ENCODE assay signal across 9 cellular contexts in genomic region chr12:123105427-123105826, GRCh38. TPM values are rescaled to one million over a fixed set of nuclear protein-coding genes. Genes with fewer than 3 reads are reported as not detected.
DNase-seq lines count a peak whose midpoint lies in the region; ATAC-seq, FAIRE-seq and TF ChIP-seq lines count a peak whose summit lies in the region.
"Had no signal": no experiment of that assay in that cellular context is flagged by ENCODE, and none has a peak within 500 bp of the region (broad histone marks: within the 10 kb centered on the region; RNA-seq: fewer than 3 reads in every experiment).

No MANE protein-coding gene starts in this region.

- 82 to 85% methylated on average over 6 to 9 of the region's 9 CpGs for WGBS in testis, 2 donors

- peaks cover 10% of the 10 kb centered on the region for H3K27me3 Mint-ChIP-seq in GM23338 (ENCODE audit: insufficient read depth, low read depth, poor library complexity)

- H3K27ac ChIP-seq in GM23338 (ENCODE audit: low read depth): peak overlapping the region; percentile 85
- H3K27ac ChIP-seq in neutrophil: peak overlapping the region; percentile 79
- no peak overlapping the region for H3K27ac ChIP-seq in testis

- H3K27ac Mint-ChIP-seq in GM23338: peak overlapping the region; percentile 27; the same call in 1 of the 2 replicates

- H3K4me3 ChIP-seq in GM23338 (no peak overlapping the region), epithelial cell of esophagus (ENCODE audit: low read length) (no peak overlapping the region), neutrophil (ENCODE audit: low read depth in 1 of 2, low read length in 1 of 2) (no peak overlapping the region), testis (no peak overlapping the region)
- H3K4me3 ChIP-seq: MG63 had no signal

- ATAC-seq in GM23338: peak; percentile 30

- TF ChIP-seq CTCF in GM23338 (conservative IDR thresholded peaks at IDR 0.05; ENCODE audit: low read depth in 2 of 2) (no peak), epithelial cell of esophagus (IDR thresholded peaks at IDR 0.05; ENCODE audit: insufficient read depth, low read depth, low read length, missing control alignments) (no peak), neutrophil (IDR thresholded peaks at IDR 0.05) (no peak), testis (IDR thresholded peaks at IDR 0.05) (no peak)

- H3K9me3 ChIP-seq in neutrophil: no peaks in the 10 kb centered on the region
- no peaks in the 10 kb centered on the region for H3K9me3 ChIP-seq in testis
- H3K9me3 ChIP-seq: MG63, SK-N-SH had no signal

- H3K4me1 ChIP-seq in GM23338 (ENCODE audit: insufficient read depth): peaks cover 52% of the 10 kb centered on the region
- H3K4me1 ChIP-seq in neutrophil (ENCODE audit: control insufficient read depth in 1 of 2, insufficient read depth in 1 of 2, low read depth in 1 of 2, low read length in 1 of 2): peaks cover 35 to 39% of the 10 kb centered on the region in 2 experiments
- peaks cover 18% of the 10 kb centered on the region for H3K4me1 ChIP-seq in testis

- H3K4me1 Mint-ChIP-seq in GM23338: peaks cover 57% of the 10 kb centered on the region

- DNase-seq in GM23338 (ENCODE audit: low spot score): peak; percentile 39
- DNase-seq in NCI-H345 (lab: John Stamatoyannopoulos, UW): peak; percentile 94
- DNase-seq in epithelial cell of esophagus (ENCODE audit: low read depth): peak; percentile 40
- no peak for DNase-seq in testis
- DNase-seq in NCI-H446 treated with DMSO at 0.1 percent for 48 hours (lab: John Stamatoyannopoulos, UW): no peak
- DNase-seq in GM19239 (ENCODE audit: insufficient read length, low spot score): no peak
- DNase-seq: MG63, SK-N-SH had no signal

- H2AFZ ChIP-seq in GM23338: 0 out of 2 replicates have a peak overlapping the region, but pooled peaks have one; percentile 3

- H3K27me3 ChIP-seq in GM23338 (ENCODE audit: insufficient read depth) (no peaks in the 10 kb centered on the region), neutrophil (no peaks in the 10 kb centered on the region), testis (no peaks in the 10 kb centered on the region)
- H3K27me3 ChIP-seq: MG63 had no signal

- H3F3A ChIP-seq in GM23338 (replicated peaks; ENCODE audit: low read depth): no peaks in the 10 kb centered on the region; the same call in 1 of the 2 replicates

- H4K20me1 ChIP-seq in GM23338 (replicated peaks; ENCODE audit: insufficient read depth): no peaks in the 10 kb centered on the region

- H3K36me3 Mint-ChIP-seq in GM23338 (ENCODE audit: low read depth): no peaks in the 10 kb centered on the region; the same call in 2 of the 3 replicates

- H3K9me3 Mint-ChIP-seq in GM23338: no peaks in the 10 kb centered on the region

- no peak overlapping the region for H3K4me3 Mint-ChIP-seq in GM23338

- peak overlapping the region; percentile 55; the same call in 1 of the 2 replicates for H3K4me2 ChIP-seq in GM23338
- H3K4me2 ChIP-seq: SK-N-SH had no signal

- intact Hi-C loops in testis (cut with DNase I; ENCODE audit: low total_unique reads): no loop called here

- H3K9me2 ChIP-seq in GM23338 (ENCODE audit: insufficient read depth): no peaks in the 10 kb centered on the region
- H3K9me2 ChIP-seq: SK-N-SH had no signal

- H3K36me3 ChIP-seq in GM23338 (ENCODE audit: insufficient read depth): no peaks in the 10 kb centered on the region
- H3K36me3 ChIP-seq in neutrophil: no peaks in the 10 kb centered on the region
- no peaks in the 10 kb centered on the region for H3K36me3 ChIP-seq in testis (ENCODE audit: low read depth, missing control alignments)

- FAIRE-seq in GM19239 (lab: Jason Lieb, UNC): no peak

- no peaks in the 10 kb centered on the region for H3K79me2 ChIP-seq in GM23338 (replicated peaks; ENCODE audit: insufficient read depth)

- TF ChIP-seq POLR2A in testis (IDR thresholded peaks at IDR 0.05): no peak

TF ChIP-seq in GM23338, 12 proteins besides CTCF, POLR2A, EP300 and RAD21 (continues in another document):
- no peak for TF ChIP-seq ZNF114 (CRISPR knock-in tag; IDR thresholded peaks at IDR 0.05)
- no peak for TF ChIP-seq JUNB (IDR thresholded peaks at IDR 0.05; ENCODE audit: unreplicated experiment)
- no peak for TF ChIP-seq ETS1 (IDR thresholded peaks at IDR 0.05)
- TF ChIP-seq CREB1 (CRISPR knock-in tag; IDR thresholded peaks at IDR 0.05; ENCODE audit: low read depth): no peak; the same call in 1 of the 2 replicates
- TF ChIP-seq STAT1 (IDR thresholded peaks at IDR 0.05; ENCODE audit: unreplicated experiment): no peak
- TF ChIP-seq ZNF462 (CRISPR knock-in tag; IDR thresholded peaks at IDR 0.05): no peak

RNA-seq across cellular contexts. Expression of gene PITPNM2, which starts 45.5 kb away (rescaled TPM):
- 1.9 and 3.0 TPM in 2 replicates for total RNA-seq in GM23338 (2014; rRNA removed; shearing (Covaris generic))
- polyA plus RNA-seq in GM23338 (2016; fragmentation: Nextera tagmentation; extraction: Ambion mirVana) (0.28 and 0.82 TPM in 2 replicates), testis (ENCODE audit: insufficient read depth, low read depth, low replicate concordance) (24.2 TPM)
- total RNA-seq in testis: 10 to 100 TPM; 25.3 to 38.3 TPM

Comparison
In these comparisons a context has a peak if more than half of its experiments do, and no peak if none do; other contexts are left out.
1. DNase-seq: peak in GM23338 (single experiment), NCI-H345 (single experiment) and epithelial cell of esophagus (single experiment); none in testis (single experiment), NCI-H446 treated with DMSO at 0.1 percent for 48 hours (single experiment) and GM19239 (single experiment).
2. H3K27ac ChIP-seq: peak in GM23338 (single experiment) and neutrophil (single experiment); none in testis (0 of 2).